In the genomic region with DNA sequence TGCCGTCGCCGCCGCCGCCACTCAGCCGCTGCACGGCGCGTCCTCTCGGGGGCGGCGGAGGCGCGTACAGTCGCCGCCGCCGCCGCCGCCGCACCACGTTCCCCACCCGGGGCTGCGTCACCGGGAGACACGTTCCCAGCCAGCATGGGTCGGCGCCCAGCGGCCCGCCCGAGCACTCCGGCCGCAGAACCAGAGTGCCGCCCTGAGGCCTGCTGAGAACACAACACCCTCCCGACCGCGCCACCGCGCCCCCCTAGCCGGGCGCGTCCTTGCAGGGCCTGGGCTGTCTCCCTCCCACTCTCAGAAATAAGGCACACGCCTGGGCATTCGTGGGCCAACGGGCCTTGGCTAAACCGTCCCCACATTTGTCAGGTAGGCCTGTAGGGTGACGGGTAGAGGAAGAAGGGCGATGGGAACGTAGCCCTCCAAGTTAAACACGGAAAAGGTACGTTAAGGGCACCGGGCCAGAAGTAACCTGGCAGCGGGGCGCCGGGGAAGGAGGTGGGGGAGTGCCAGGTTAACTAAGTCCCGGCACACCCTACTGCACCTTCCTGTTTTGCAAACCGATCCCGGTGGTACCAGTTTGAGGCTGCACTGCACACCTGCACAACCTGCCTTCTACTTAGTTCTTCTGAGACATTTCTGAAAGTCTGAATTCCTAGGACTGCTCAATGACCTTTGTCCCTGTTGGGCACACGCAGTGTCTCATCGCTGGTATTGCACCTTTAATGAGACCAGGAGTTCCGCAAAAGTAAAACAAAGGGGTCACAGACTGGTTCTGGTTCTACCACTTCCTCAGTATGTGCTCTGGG, we compare ENCODE assay signal across 8 cellular contexts. TPM values are rescaled to one million over a fixed set of nuclear protein-coding genes. Genes with fewer than 3 reads are reported as not detected.
DNase-seq lines count a peak whose midpoint lies in the region; ATAC-seq and TF ChIP-seq lines count a peak whose summit lies in the region.

MAP4K5 (minus strand) TSS at position 68 of the 812 bp plus-strand sequence. CDS start 520 bp downstream, outside the sequence.

- H3K4me2 ChIP-seq in Karpas-422 (ENCODE audit: low read depth, low read length, poor library complexity, severe bottlenecking) (peak within 1 kb of the TSS; percentile 88), fibroblast of lung (ENCODE audit: extremely low read depth, insufficient read depth, low read length) (peak within 1 kb of the TSS; percentile 98)

- H3K4me3 ChIP-seq in Karpas-422 (ENCODE audit: low read length) (peak within 1 kb of the TSS; percentile 70), fibroblast of lung (replicated peaks in 1 of 4; ENCODE audit: control extremely low read depth in 1 of 4, insufficient read depth in 1 of 4, low read depth in 3 of 4, low read length in 4 of 4) (peak within 1 kb of the TSS; percentile 48 to 97 (median 72))

- H2AFZ ChIP-seq in Karpas-422 (ENCODE audit: low read length) = peak within 1 kb of the TSS; percentile 91
- H2AFZ ChIP-seq in fibroblast of lung (ENCODE audit: low read length) = peak within 1 kb of the TSS; percentile 97

- H4K20me1 ChIP-seq in Karpas-422 (ENCODE audit: insufficient read depth, low read depth, low read length) (peaks cover 4% of the 10 kb centered on the region; the same call in 1 of the 2 replicates), fibroblast of lung (ENCODE audit: control insufficient read depth, extremely low read depth, insufficient read depth, low read length) (no peaks in the 10 kb centered on the region)

- peaks cover 0 to 10% (median 1%) of the 10 kb centered on the region in 3 donors for H3K36me3 Mint-ChIP-seq in naive thymus-derived CD8-positive, alpha-beta T cell
- H3K36me3 Mint-ChIP-seq in stimulated activated naive B cell treated with anti-CD40 and anti-IgM and Interleukin-4, amounts not matched to agents 10 μg/mL and 1 μg/mL and 100 μg/mL, for 72 hours = peaks cover 9 to 19% of the 10 kb centered on the region in 2 donors

- no peaks in the 10 kb centered on the region for H3K27me3 ChIP-seq in Karpas-422 (ENCODE audit: low read length)
- H3K27me3 ChIP-seq in fibroblast of lung (ENCODE audit: control insufficient read depth, insufficient read depth, low read length) = no peaks in the 10 kb centered on the region

- H3K9me3 Mint-ChIP-seq in naive thymus-derived CD8-positive, alpha-beta T cell = peaks cover 0 to 4% (median 0%) of the 10 kb centered on the region in 9 donors
- peaks cover 5 to 7% of the 10 kb centered on the region in 2 donors for H3K9me3 Mint-ChIP-seq in stimulated activated naive B cell treated with anti-CD40 and anti-IgM and Interleukin-4, amounts not matched to agents 10 μg/mL and 1 μg/mL and 100 μg/mL, for 72 hours

- peak; percentile 72 to 81 for TF ChIP-seq CTCF in fibroblast of lung (conservative IDR thresholded peaks at IDR 0.05 in 1 of 2, IDR thresholded peaks at IDR 0.05 in 1 of 2; ENCODE audit: low read depth in 1 of 2, low read length in 2 of 2)

- ATAC-seq in GM21825 (IDR thresholded peaks at IDR 0.05; ENCODE audit: unreplicated experiment) = peak; percentile 95
- ATAC-seq in naive thymus-derived CD8-positive, alpha-beta T cell = peak; percentile 92 to 93
- ATAC-seq in stimulated activated naive B cell treated with anti-CD40 and anti-IgM and Interleukin-4, amounts not matched to agents 10 μg/mL and 1 μg/mL and 100 μg/mL, for 72 hours (replicated peaks) = peak; percentile 91 to 93

- H3K27me3 Mint-ChIP-seq in naive thymus-derived CD8-positive, alpha-beta T cell = no peaks in the 10 kb centered on the region
- H3K27me3 Mint-ChIP-seq in stimulated activated naive B cell treated with anti-CD40 and anti-IgM and Interleukin-4, amounts not matched to agents 10 μg/mL and 1 μg/mL and 100 μg/mL, for 72 hours = no peaks in the 10 kb centered on the region

- peak within 1 kb of the TSS; percentile 85 to 98 (median 93) for H3K27ac Mint-ChIP-seq in naive thymus-derived CD8-positive, alpha-beta T cell
- H3K27ac Mint-ChIP-seq in stimulated activated naive B cell treated with anti-CD40 and anti-IgM and Interleukin-4, amounts not matched to agents 10 μg/mL and 1 μg/mL and 100 μg/mL, for 72 hours = peak within 1 kb of the TSS; percentile 93

- peak within 1 kb of the TSS; percentile 48 for H3K27ac ChIP-seq in Karpas-422 (ENCODE audit: low read length)
- peak within 1 kb of the TSS; percentile 88 for H3K27ac ChIP-seq in fibroblast of lung (ENCODE audit: insufficient read depth, low read length)

- H3K79me2 ChIP-seq in Karpas-422 (ENCODE audit: low read length) (peaks cover 46% of the 10 kb centered on the region), fibroblast of lung (ENCODE audit: control insufficient read depth, insufficient read depth, low read length) (peaks cover 45% of the 10 kb centered on the region)

- peaks cover 9% of the 10 kb centered on the region; the same call in 1 of the 2 replicates for H3K36me3 ChIP-seq in Karpas-422 (ENCODE audit: insufficient read depth, low read length)
- no peaks in the 10 kb centered on the region for H3K36me3 ChIP-seq in fibroblast of lung (ENCODE audit: control insufficient read depth, insufficient read depth, low read length)

- H3K9me3 ChIP-seq in Karpas-422 (ENCODE audit: low read length) (no peaks in the 10 kb centered on the region), fibroblast of lung (ENCODE audit: control insufficient read depth, insufficient read depth, low read depth, low read length) (no peaks in the 10 kb centered on the region)

- DNase-seq in EH (ENCODE audit: low read depth) (peak; percentile 91), Karpas-422 (peak; percentile 98), RKO (ENCODE audit: low spot score) (peak; percentile 93), fibroblast of lung (ENCODE audit: low read depth in 2 of 2) (peak; percentile 89 to 91)
- DNase-seq in activated T-helper 1 cell treated with anti-CD3 and anti-CD28 coated beads, Interleukin-2, amount 50 U/mL, for 16 hours (ENCODE audit: low read depth in 1 of 2, low spot score in 1 of 2) = peak; percentile 76 to 86
- DNase-seq in naive thymus-derived CD8-positive, alpha-beta T cell = peak; percentile 79 to 93 (median 86)
- DNase-seq in stimulated activated naive B cell treated with anti-CD40 and anti-IgM and Interleukin-4, amounts not matched to agents 10 μg/mL and 1 μg/mL and 100 μg/mL, for 72 hours = peak; percentile 84

- POLR2A ChIA-PET in naive thymus-derived CD8-positive, alpha-beta T cell (lab: Charles Lee) = interaction anchor here (0.5 to 1.6 kb wide), 7 partner anchors 12 to 898 kb away, joined by 3 to 8 read pairs (median 3); partner anchors contain the start of genes DMAC2L, L2HGDH and NEMF

- peak within 1 kb of the TSS; percentile 88 to 95 (median 91) for H3K4me3 Mint-ChIP-seq in naive thymus-derived CD8-positive, alpha-beta T cell
- H3K4me3 Mint-ChIP-seq in stimulated activated naive B cell treated with anti-CD40 and anti-IgM and Interleukin-4, amounts not matched to agents 10 μg/mL and 1 μg/mL and 100 μg/mL, for 72 hours = peak within 1 kb of the TSS; percentile 88 to 93

- peaks cover 18 to 55% (median 51%) of the 10 kb centered on the region in 4 donors for H3K4me1 Mint-ChIP-seq in naive thymus-derived CD8-positive, alpha-beta T cell
- peaks cover 22 to 61% of the 10 kb centered on the region in 2 donors for H3K4me1 Mint-ChIP-seq in stimulated activated naive B cell treated with anti-CD40 and anti-IgM and Interleukin-4, amounts not matched to agents 10 μg/mL and 1 μg/mL and 100 μg/mL, for 72 hours

- peak within 1 kb of the TSS; percentile 89 for H3K9ac ChIP-seq in Karpas-422 (ENCODE audit: low read length)
- H3K9ac ChIP-seq in fibroblast of lung (ENCODE audit: insufficient read depth, low read length) = peak within 1 kb of the TSS; percentile 86

- no peaks in the 10 kb centered on the region for H3K9me2 ChIP-seq in Karpas-422 (replicated peaks; ENCODE audit: insufficient read depth, low read length)

- H3K4me1 ChIP-seq in Karpas-422 (ENCODE audit: low read length) = peaks cover 43% of the 10 kb centered on the region
- peaks cover 19% of the 10 kb centered on the region for H3K4me1 ChIP-seq in fibroblast of lung (ENCODE audit: control insufficient read depth, extremely low read depth, insufficient read depth, low read length)

RNA-seq across cellular contexts. Expression of gene MAP4K5, which starts in this region (rescaled TPM):
- 73.5 and 127 TPM in 2 replicates for total RNA-seq in Karpas-422 (2014; rRNA removed; shearing (Covaris generic); ENCODE audit: low replicate concordance)
- total RNA-seq in fibroblast of lung = 40.6 and 41.1 TPM in 2 replicates
- polyA plus RNA-seq in fibroblast of lung = 26.3 and 39.4 TPM in 2 replicates
- 22.2 and 32.0 TPM in 2 replicates for polyA plus RNA-seq in fibroblast of lung (2012)
- 3.5 and 3.8 TPM in 2 replicates for polyA minus RNA-seq in fibroblast of lung (ENCODE audit: low replicate concordance)
- total RNA-seq in naive thymus-derived CD8-positive, alpha-beta T cell = 10 to 100 TPM; 51.1 to 55.5 TPM
- 10 to 100 TPM; 12.1 to 20.4 (median 17.2) TPM for polyA plus RNA-seq in naive thymus-derived CD8-positive, alpha-beta T cell

Comparison
In these comparisons a context has a peak if more than half of its experiments do, and no peak if none do; other contexts are left out.
1. Peak in every context shown above with its lines: DNase-seq, ATAC-seq, H3K4me3 ChIP-seq and H3K27ac ChIP-seq.